In genomic region chr21:39386899-39387298, GRCh38 we compare ENCODE assay signal across 8 cellular contexts. TPM values are rescaled to one million over a fixed set of nuclear protein-coding genes. Genes with fewer than 3 reads are reported as not detected.
A peak's percentile ranks its signal among the peaks of the same experiment; 100 is the strongest.
DNase-seq lines count a peak whose midpoint lies in the region; ATAC-seq and TF ChIP-seq lines count a peak whose summit lies in the region.

No MANE protein-coding gene starts in this region.

- H3K9me3 ChIP-seq in heart left ventricle (no peaks in the 10 kb centered on the region), lower lobe of right lung (no peaks in the 10 kb centered on the region)

- H3K4me1 ChIP-seq in heart left ventricle: peaks cover 0 to 39% (median 19%) of the 10 kb centered on the region in 12 donors
- H3K4me1 ChIP-seq in lower lobe of right lung: peaks cover 36% of the 10 kb centered on the region

- H3K4me1 Mint-ChIP-seq in activated T-helper 17 cell treated with anti-CD3 and anti-CD28 coated beads, Interleukin-2, amount 50 U/mL, for 72 hours: peaks cover 10% of the 10 kb centered on the region
- peaks cover 21% of the 10 kb centered on the region for H3K4me1 Mint-ChIP-seq in type B pancreatic cell (ENCODE audit: unreplicated experiment)

- peak overlapping the region; percentile 92 for H3K27ac Mint-ChIP-seq in activated T-helper 17 cell treated with anti-CD3 and anti-CD28 coated beads, Interleukin-2, amount 50 U/mL, for 72 hours
- no peak overlapping the region for H3K27ac Mint-ChIP-seq in type B pancreatic cell

- H3K4me3 Mint-ChIP-seq in activated T-helper 17 cell treated with anti-CD3 and anti-CD28 coated beads, Interleukin-2, amount 50 U/mL, for 72 hours: peak overlapping the region; percentile 88
- peak overlapping the region; percentile 90 for H3K4me3 Mint-ChIP-seq in type B pancreatic cell

- H3K27ac ChIP-seq in heart left ventricle (peak overlapping the region in 10 of 12 donors; percentile 56 to 85 (median 71)), lower lobe of right lung (peak overlapping the region; percentile 59)

- H3K9me3 Mint-ChIP-seq in activated T-helper 17 cell treated with anti-CD3 and anti-CD28 coated beads, Interleukin-2, amount 50 U/mL, for 72 hours: no peaks in the 10 kb centered on the region
- H3K9me3 Mint-ChIP-seq in type B pancreatic cell: no peaks in the 10 kb centered on the region

- TF ChIP-seq CTCF in heart left ventricle (IDR thresholded peaks at IDR 0.05): no peak
- no peak for TF ChIP-seq CTCF in lower lobe of right lung (IDR thresholded peaks at IDR 0.05)
- TF ChIP-seq CTCF in type B pancreatic cell (conservative IDR thresholded peaks at IDR 0.05): no peak

- H3K36me3 ChIP-seq in heart left ventricle (peaks cover 0 to 15% (median 9%) of the 10 kb centered on the region in 9 donors), lower lobe of right lung (peaks cover 4% of the 10 kb centered on the region)

- WGBS in heart left ventricle, 4 donors: 96 to 99% (median 96%) methylated on average over 11 of the region's 11 CpGs

- no peak for DNase-seq in heart left ventricle
- no peak for DNase-seq in left ventricle myocardium superior
- DNase-seq in lower lobe of right lung: no peak
- no peak for DNase-seq in type B pancreatic cell (ENCODE audit: extremely low spot score, unreplicated experiment)
- DNase-seq in hepatic stellate cell (ENCODE audit: low spot score): no peak
- DNase-seq in stimulated activated CD4-positive, alpha-beta T cell treated with anti-CD3 and anti-CD28 coated beads, Interleukin-2, amount 100 ng/mL, for 48 hours: no peak
- no peak for DNase-seq in dedifferentiated amniotic fluid mesenchymal stem cell (ENCODE audit: extremely low spot score)

- peak overlapping the region in 4 of 12 donors; percentile 42 to 63 (median 57) for H3K4me3 ChIP-seq in heart left ventricle
- no peak overlapping the region for H3K4me3 ChIP-seq in lower lobe of right lung

- H3K27me3 Mint-ChIP-seq in activated T-helper 17 cell treated with anti-CD3 and anti-CD28 coated beads, Interleukin-2, amount 50 U/mL, for 72 hours: no peaks in the 10 kb centered on the region
- H3K27me3 Mint-ChIP-seq in type B pancreatic cell: no peaks in the 10 kb centered on the region

- no peak for TF ChIP-seq POLR2A in heart left ventricle (IDR thresholded peaks at IDR 0.05)

- H3K36me3 Mint-ChIP-seq in activated T-helper 17 cell treated with anti-CD3 and anti-CD28 coated beads, Interleukin-2, amount 50 U/mL, for 72 hours (ENCODE audit: low read depth): peaks cover 25% of the 10 kb centered on the region
- peaks cover 9% of the 10 kb centered on the region for H3K36me3 Mint-ChIP-seq in type B pancreatic cell

- intact Hi-C loops in heart left ventricle (cut with DNase I): loop anchor here in 8 of 10 donors (1.0 to 10.0 kb wide), 10 partner anchors 35 to 205 kb away; partner anchors contain the start of genes PSMG1 (in 5 of the 8), HMGN1 (in 4 of the 8), BRWD1 (in 2 of the 8) and LCA5L (in 1 of the 8)
- intact Hi-C loops in left ventricle myocardium superior (cut with micrococcal nuclease): loop anchor here (5.0 to 10.0 kb wide), 2 partner anchors 40 to 72 kb away; partner anchors contain the start of genes BRWD1 and HMGN1
- intact Hi-C loops in lower lobe of right lung (cut with DNase I): no loop called here

- ATAC-seq in heart left ventricle (no peak), left ventricle myocardium superior (no peak), lower lobe of right lung (no peak)
- ATAC-seq in activated T-helper 17 cell treated with anti-CD3 and anti-CD28 coated beads, Interleukin-2, amount 50 U/mL, for 72 hours (replicated peaks): no peak

- H3K27me3 ChIP-seq in heart left ventricle: no peaks in the 10 kb centered on the region
- no peaks in the 10 kb centered on the region for H3K27me3 ChIP-seq in lower lobe of right lung (ENCODE audit: low read depth)

RNA-seq across cellular contexts. Expression of gene HMGN1, which starts 38.0 kb away (rescaled TPM):
- 100 to 1,000 TPM in 1 of 9 donors, 10 to 100 TPM in 8; 35.9 to 108 (median 55.5) TPM for total RNA-seq in heart left ventricle
- 10 to 100 TPM; 37.0 to 39.0 TPM for polyA plus RNA-seq in heart left ventricle
- 75.4 TPM for total RNA-seq in left ventricle myocardium superior
- 100 to 1,000 TPM; 254 to 398 TPM for total RNA-seq in activated T-helper 17 cell treated with anti-CD3 and anti-CD28 coated beads, Interleukin-2, amount 50 U/mL, for 72 hours
- 139 TPM for total RNA-seq in lower lobe of right lung
- total RNA-seq in type B pancreatic cell (ENCODE audit: low replicate concordance): 466 and 479 TPM in 2 replicates

RNA-seq across cellular contexts. Expression of gene LCA5L, which starts 58.7 kb away (rescaled TPM):
- total RNA-seq in heart left ventricle (1 to 10 TPM in 4 of 9 donors, under 1 TPM in 3, not detected in 2; 0.67 to 1.5 (median 1.0) TPM), left ventricle myocardium superior (0.40 TPM), lower lobe of right lung (3.0 TPM), type B pancreatic cell (ENCODE audit: low replicate concordance) (1.9 and 2.6 TPM in 2 replicates)
- 1 to 10 TPM in 1 of 2 donors, under 1 TPM in 1; 0.65 to 1.1 TPM for polyA plus RNA-seq in heart left ventricle
- not detected for total RNA-seq in activated T-helper 17 cell treated with anti-CD3 and anti-CD28 coated beads, Interleukin-2, amount 50 U/mL, for 72 hours
